ENCODE assay signal across 7 cellular contexts in genomic region chr7:135844903-135845302, GRCh38.
"Had no signal": no experiment of that assay in that cellular context is flagged by ENCODE, and none has a peak within 500 bp of the region (broad histone marks: within the 10 kb centered on the region; RNA-seq: fewer than 3 reads in every experiment).

No MANE protein-coding gene starts in this region.

- H3K4me2 ChIP-seq: GM23338 had no signal

- H3K4me3 Mint-ChIP-seq: GM23338, HFFc6 had no signal

- FAIRE-seq: HTR-8/SVneo had no signal

- H3K27ac Mint-ChIP-seq: GM23338, HFFc6 had no signal

- ATAC-seq: GM23338, HCT116 had no signal

- H3K36me3 ChIP-seq: HAP-1 had no signal

- H3K4me3 ChIP-seq: GM23338, HAP-1 had no signal

- DNase-seq: H7, HFFc6, IMR-90 had no signal

- H2AFZ ChIP-seq: GM23338 had no signal

- H3K9me3 Mint-ChIP-seq: GM23338, HFFc6 had no signal

- H3K9me3 ChIP-seq: HAP-1 had no signal

- H3K4me1 ChIP-seq: HAP-1 had no signal
